Comparison of ENCODE assay signal across 22 cellular contexts in genomic region chrX:146396409-146396808, GRCh38.
"Had no signal": no experiment of that assay in that cellular context is flagged by ENCODE, and none has a peak within 500 bp of the region (broad histone marks: within the 10 kb centered on the region; RNA-seq: fewer than 3 reads in every experiment).

No MANE protein-coding gene starts in this region.

- ATAC-seq: activated T-cell treated with anti-CD3 and anti-CD28 coated beads, Interleukin-2, amount 50 U/mL, for 4 hours; effector memory CD8-positive, alpha-beta T cell; gastroesophageal sphincter; left cardiac atrium; naive thymus-derived CD8-positive, alpha-beta T cell had no signal

- H3K4me1 Mint-ChIP-seq: activated naive CD8-positive, alpha-beta T cell treated with anti-CD3 and anti-CD28 coated beads for 36 hours; central memory CD8-positive, alpha-beta T cell; mesothelial cell of epicardium; naive thymus-derived CD8-positive, alpha-beta T cell had no signal

- H3K27ac Mint-ChIP-seq: activated naive CD8-positive, alpha-beta T cell treated with anti-CD3 and anti-CD28 coated beads for 36 hours; activated T-helper 2 cell treated with anti-CD3 and anti-CD28 coated beads, Interferon-gamma antibody, Interleukin-2, Interleukin-4, amounts not matched to agents 10 μg/mL and 5 μg/mL and 100 μg/mL, durations not matched to agents 14 hours and 24 hours and 36 hours; effector memory CD8-positive, alpha-beta T cell; mesothelial cell of epicardium; naive thymus-derived CD8-positive, alpha-beta T cell had no signal

- H3K36me3 ChIP-seq: breast epithelium, gastroesophageal sphincter, ovary, prostate gland, upper lobe of left lung had no signal

- H3K27ac ChIP-seq: breast epithelium, dorsolateral prefrontal cortex, gastroesophageal sphincter, ovary, prostate gland, upper lobe of left lung had no signal

- H3K27me3 Mint-ChIP-seq: activated naive CD8-positive, alpha-beta T cell treated with anti-CD3 and anti-CD28 coated beads for 36 hours; central memory CD8-positive, alpha-beta T cell; effector memory CD8-positive, alpha-beta T cell; naive thymus-derived CD8-positive, alpha-beta T cell had no signal

- DNase-seq: activated CD4-positive, alpha-beta T cell treated with anti-CD3 and anti-CD28 coated beads for 1 hour; activated CD8-positive, alpha-beta memory T cell treated with anti-CD3 and anti-CD28 coated beads, Interleukin-2, amount 50 U/mL, for 48 hours; activated naive CD4-positive, alpha-beta T cell; activated naive CD8-positive, alpha-beta T cell treated with anti-CD3 and anti-CD28 coated beads for 36 hours; activated T-cell treated with anti-CD3 and anti-CD28 coated beads, Interleukin-2, amount 50 U/mL, for 4 hours; dorsolateral prefrontal cortex; effector memory CD8-positive, alpha-beta T cell; head of caudate nucleus; left cardiac atrium; naive thymus-derived CD8-positive, alpha-beta T cell; ovary; stimulated activated CD4-positive, alpha-beta T cell treated with anti-CD3 and anti-CD28 coated beads, Interleukin-4, amount 100 ng/mL, for 24 hours; stimulated activated naive CD4-positive, alpha-beta T cell treated with Interleukin-2 at 50 U/mL for 16 hours; T-helper 1 cell; upper lobe of left lung had no signal

- H3K4me3 Mint-ChIP-seq: activated naive CD8-positive, alpha-beta T cell treated with anti-CD3 and anti-CD28 coated beads for 36 hours; activated T-cell treated with anti-CD3 and anti-CD28 coated beads, Interleukin-2, amount 50 U/mL, for 4 hours; central memory CD8-positive, alpha-beta T cell; effector memory CD8-positive, alpha-beta T cell; mesothelial cell of epicardium; naive thymus-derived CD8-positive, alpha-beta T cell had no signal

- H3K9me3 ChIP-seq: gastroesophageal sphincter, ovary, prostate gland, upper lobe of left lung had no signal

- H3K27me3 ChIP-seq: breast epithelium, gastroesophageal sphincter, ovary, upper lobe of left lung had no signal

- H3K4me3 ChIP-seq: breast epithelium, dorsolateral prefrontal cortex, gastroesophageal sphincter, lung, ovary, prostate gland, upper lobe of left lung had no signal

- H3K36me3 Mint-ChIP-seq: activated naive CD8-positive, alpha-beta T cell treated with anti-CD3 and anti-CD28 coated beads for 36 hours; mesothelial cell of epicardium; naive thymus-derived CD8-positive, alpha-beta T cell had no signal

- H3K4me1 ChIP-seq: breast epithelium, gastroesophageal sphincter, prostate gland, upper lobe of left lung had no signal
